ENCODE assay signal across 17 cellular contexts in genomic region chr9:128414461-128414860, GRCh38. TPM values are rescaled to one million over a fixed set of nuclear protein-coding genes. Genes with fewer than 3 reads are reported as not detected.
DNase-seq lines count a peak whose midpoint lies in the region; ATAC-seq and TF ChIP-seq lines count a peak whose summit lies in the region.
"Had no signal": no experiment of that assay in that cellular context is flagged by ENCODE, and none has a peak within 500 bp of the region (broad histone marks: within the 10 kb centered on the region; RNA-seq: fewer than 3 reads in every experiment).

No MANE protein-coding gene starts in this region.

- TF ChIP-seq CTCF in Caco-2 (IDR thresholded peaks at IDR 0.05; ENCODE audit: insufficient read depth in 1 of 2, low read depth in 1 of 2, low read length in 1 of 2, severe bottlenecking in 1 of 2, unreplicated experiment in 1 of 2) (peak; percentile 16 to 40), cardiac fibroblast (IDR thresholded peaks at IDR 0.05; ENCODE audit: low read depth, low read length) (peak; percentile 35)

- H3K4me3 ChIP-seq in Caco-2 (ENCODE audit: low read depth, low read length), result no peak overlapping the region
- H3K4me3 ChIP-seq in cardiac fibroblast (replicated peaks in 1 of 2; ENCODE audit: low read depth in 2 of 2, low read length in 2 of 2), result no peak overlapping the region
- H3K4me3 ChIP-seq: adrenal gland, BLaER1, left lung, stomach had no signal

- ATAC-seq in left lobe of liver (peak; percentile 44), HG03520 (IDR thresholded peaks at IDR 0.05; ENCODE audit: unreplicated experiment) (no peak), GM21528 (IDR thresholded peaks at IDR 0.05; ENCODE audit: low FRiP score, unreplicated experiment) (no peak), Right ventricle myocardium inferior (no peak)
- ATAC-seq: activated CD4-positive, alpha-beta T cell treated with anti-CD3 and anti-CD28 coated beads for 36 hours; effector memory CD8-positive, alpha-beta T cell; left lung had no signal

- POLR2A ChIA-PET in Caco-2 (lab: Charles Lee), result no interaction called here

- no peaks in the 10 kb centered on the region for H3K9me3 ChIP-seq in Caco-2
- H3K9me3 ChIP-seq: adrenal gland, BLaER1, left lung, stomach had no signal

- H3K4me1 ChIP-seq in Caco-2, result peaks cover 25% of the 10 kb centered on the region

- CTCF ChIA-PET in Caco-2 (lab: Charles Lee), result no interaction called here

- BruUV-seq in Caco-2 (replicated peaks; lab: Mats Ljungman, UMichigan), result no TSS peak

- H3K27me3 ChIP-seq in Caco-2 (replicated peaks; ENCODE audit: control insufficient read depth, insufficient read depth, low read length), result no peaks in the 10 kb centered on the region

- no peaks in the 10 kb centered on the region for H3K9me3 Mint-ChIP-seq in Caco-2 (ENCODE audit: unreplicated experiment)
- H3K9me3 Mint-ChIP-seq: activated T-cell treated with anti-CD3 and anti-CD28 coated beads, Interleukin-2, amount 50 U/mL, for 24 hours; effector memory CD8-positive, alpha-beta T cell had no signal

- DNase-seq in Caco-2, result no peak
- peak; percentile 35 for DNase-seq in HT1080 (ENCODE audit: low read depth)
- no peak for DNase-seq in cardiac fibroblast (ENCODE audit: low read depth in 2 of 2)
- no peak for DNase-seq in left lobe of liver (ENCODE audit: low spot score)
- no peak for DNase-seq in Right ventricle myocardium inferior (ENCODE audit: missing footprints)
- no peak for DNase-seq in SIG-M5 treated with dmso at 0.1 percent for 504 hours (lab: John Stamatoyannopoulos, UW; ENCODE audit: unreplicated experiment)
- DNase-seq: activated CD4-positive, alpha-beta T cell treated with anti-CD3 and anti-CD28 coated beads for 36 hours; activated T-cell treated with anti-CD3 and anti-CD28 coated beads, Interleukin-2, amount 50 U/mL, for 24 hours; adrenal gland; effector memory CD8-positive, alpha-beta T cell; head of caudate nucleus; KG1; left lung; stomach had no signal

- no peaks in the 10 kb centered on the region for H3K27me3 Mint-ChIP-seq in Caco-2 (ENCODE audit: insufficient read depth, unreplicated experiment)

- intact Hi-C loops in Caco-2 (cut with micrococcal nuclease; ENCODE audit: unreplicated experiment), result no loop called here
- intact Hi-C loops in Right ventricle myocardium inferior (cut with DNase I), result loop anchor here (5.0 kb wide), 1 partner anchor 117 kb away; no protein-coding TSS in a partner anchor

- peaks cover 24% of the 10 kb centered on the region for H3K4me1 Mint-ChIP-seq in Caco-2 (ENCODE audit: low read depth, unreplicated experiment)

- no peaks in the 10 kb centered on the region for H3K36me3 Mint-ChIP-seq in Caco-2 (ENCODE audit: insufficient read depth, unreplicated experiment)

- no peak overlapping the region for H3K4me3 Mint-ChIP-seq in Caco-2 (ENCODE audit: unreplicated experiment)
- H3K4me3 Mint-ChIP-seq: activated CD4-positive, alpha-beta T cell treated with anti-CD3 and anti-CD28 coated beads for 36 hours; activated T-cell treated with anti-CD3 and anti-CD28 coated beads, Interleukin-2, amount 50 U/mL, for 24 hours; effector memory CD8-positive, alpha-beta T cell had no signal

- no peaks in the 10 kb centered on the region for H3K36me3 ChIP-seq in Caco-2 (ENCODE audit: control insufficient read depth, insufficient read depth, low read length)
- H3K36me3 ChIP-seq: adrenal gland, BLaER1, left lung, stomach had no signal

- H3K27ac Mint-ChIP-seq in Caco-2 (ENCODE audit: unreplicated experiment), result peak overlapping the region; percentile 86
- H3K27ac Mint-ChIP-seq: activated CD4-positive, alpha-beta T cell treated with anti-CD3 and anti-CD28 coated beads for 36 hours; activated T-cell treated with anti-CD3 and anti-CD28 coated beads, Interleukin-2, amount 50 U/mL, for 24 hours; effector memory CD8-positive, alpha-beta T cell had no signal

RNA-seq across cellular contexts. Expression of gene CERCAM, which starts 6.2 kb away (rescaled TPM):
- total RNA-seq in Caco-2 (2022), result 12.3 and 18.7 TPM in 2 replicates
- 60.9 and 65.5 TPM in 2 replicates for total RNA-seq in HT1080 (2014; rRNA removed; shearing (Covaris generic))
- polyA plus RNA-seq in HT1080 (2015; cell fraction: cytosol; rRNA removed), result 107 TPM in 2 replicates
- polyA plus RNA-seq in HT1080 (2015; cell fraction: nucleus; rRNA removed), result 98.3 and 104 TPM in 2 replicates
- 1.0 TPM for total RNA-seq in left lobe of liver
- total RNA-seq in Right ventricle myocardium inferior, result 7.8 TPM

RNA-seq across cellular contexts. Expression of gene ODF2, which starts 41.3 kb away (rescaled TPM):
- total RNA-seq in Caco-2 (2022) (34.6 and 34.9 TPM in 2 replicates), left lobe of liver (6.6 TPM), Right ventricle myocardium inferior (10.8 TPM)
- 37.1 and 39.8 TPM in 2 replicates for total RNA-seq in HT1080 (2014; rRNA removed; shearing (Covaris generic))
- polyA plus RNA-seq in HT1080 (2015; cell fraction: cytosol; rRNA removed), result 32.2 and 38.0 TPM in 2 replicates
- polyA plus RNA-seq in HT1080 (2015; cell fraction: nucleus; rRNA removed), result 104 and 112 TPM in 2 replicates

RNA-seq across cellular contexts. Expression of gene URM1, which starts 43.3 kb away (rescaled TPM):
- total RNA-seq in Caco-2 (2022) (55.9 and 62.7 TPM in 2 replicates), left lobe of liver (24.6 TPM), Right ventricle myocardium inferior (52.9 TPM)
- total RNA-seq in HT1080 (2014; rRNA removed; shearing (Covaris generic)), result 110 and 136 TPM in 2 replicates
- polyA plus RNA-seq in HT1080 (2015; cell fraction: cytosol; rRNA removed), result 55.9 and 66.3 TPM in 2 replicates
- 55.2 and 68.1 TPM in 2 replicates for polyA plus RNA-seq in HT1080 (2015; cell fraction: nucleus; rRNA removed)
